1 cellular context compared by ENCODE assay signal in genomic region chr18:77101410-77102245, GRCh38.
TF ChIP-seq lines count a peak whose summit lies in the region.

No MANE protein-coding gene starts in this region.

TF ChIP-seq in GM23338, 12 proteins besides CTCF, POLR2A, EP300 and RAD21 (continued from another document):
- TF ChIP-seq ZNF462 (CRISPR knock-in tag; IDR thresholded peaks at IDR 0.05) = no peak
- no peak for TF ChIP-seq NANOG (IDR thresholded peaks at IDR 0.05; ENCODE audit: borderline replicate concordance)
- no peak for TF ChIP-seq ZNF114 (CRISPR knock-in tag; IDR thresholded peaks at IDR 0.05)
- no peak for TF ChIP-seq POLR2AphosphoS5 (IDR thresholded peaks at IDR 0.05; ENCODE audit: low read depth)
- no peak for TF ChIP-seq REST (IDR thresholded peaks at IDR 0.05; ENCODE audit: unreplicated experiment)
- no peak for TF ChIP-seq EZH2phosphoT487 (IDR thresholded peaks at IDR 0.05; ENCODE audit: unreplicated experiment)
- no peak for TF ChIP-seq ZNF331 (CRISPR knock-in tag; IDR thresholded peaks at IDR 0.05; ENCODE audit: low read depth)
